Comparison of ENCODE assay signal across 8 cellular contexts in genomic region chr16:69338557-69339288, GRCh38. TPM values are rescaled to one million over a fixed set of nuclear protein-coding genes. Genes with fewer than 3 reads are reported as not detected.
DNase-seq lines count a peak whose midpoint lies in the region; ATAC-seq and TF ChIP-seq lines count a peak whose summit lies in the region.

No MANE protein-coding gene starts in this region.

- DNase-seq in GM12865 (ENCODE audit: low read depth), result no peak
- no peak for DNase-seq in T-helper 17 cell
- DNase-seq in cardiac septum (ENCODE audit: low spot score), result peak; percentile 74
- no peak for DNase-seq in sigmoid colon
- no peak for DNase-seq in cerebellar cortex (ENCODE audit: low spot score)
- DNase-seq in globus pallidus (ENCODE audit: low spot score), result no peak
- DNase-seq in GM10266 (ENCODE audit: extremely low spot score), result no peak

- WGBS in sigmoid colon, 2 donors, result 17 to 19% methylated on average over 46 of the region's 46 CpGs

- peak overlapping the region; percentile 84 for H3K4me3 ChIP-seq in GM12865 (ENCODE audit: low read depth, low read length)
- peak overlapping the region; percentile 80 to 98 (median 88) for H3K4me3 ChIP-seq in sigmoid colon

- peaks cover 8% of the 10 kb centered on the region for H3K36me3 Mint-ChIP-seq in T-helper 17 cell (ENCODE audit: low read depth)

- H3K9me3 ChIP-seq in T-helper 17 cell (ENCODE audit: control insufficient read depth, low read length, poor library complexity, severe bottlenecking) (no peaks in the 10 kb centered on the region), sigmoid colon (no peaks in the 10 kb centered on the region)

- H3K27ac Mint-ChIP-seq in T-helper 17 cell, result peak overlapping the region; percentile 99

- H3K27me3 ChIP-seq in sigmoid colon, result no peaks in the 10 kb centered on the region

- TF ChIP-seq CTCF in GM12865 (IDR thresholded peaks at IDR 0.05; ENCODE audit: insufficient read depth, low read depth, low read length, missing control alignments) (no peak), sigmoid colon (IDR thresholded peaks at IDR 0.05) (no peak), GM10266 (IDR thresholded peaks at IDR 0.05; ENCODE audit: control insufficient read depth, insufficient read depth, low read depth, missing control alignments) (no peak)

- no peak for ATAC-seq in T-helper 17 cell
- no peak for ATAC-seq in GM21576 (IDR thresholded peaks at IDR 0.05; ENCODE audit: unreplicated experiment)

- TF ChIP-seq POLR2A in sigmoid colon (IDR thresholded peaks at IDR 0.05), result no peak

- peaks cover 44% of the 10 kb centered on the region for H3K4me1 Mint-ChIP-seq in T-helper 17 cell

- peak overlapping the region; percentile 90 to 95 (median 93) for H3K27ac ChIP-seq in sigmoid colon

- H3K27me3 Mint-ChIP-seq in T-helper 17 cell, result no peaks in the 10 kb centered on the region

- peaks cover 0 to 31% (median 29%) of the 10 kb centered on the region in 4 donors for H3K4me1 ChIP-seq in sigmoid colon

- peak overlapping the region; percentile 100 for H3K4me3 Mint-ChIP-seq in T-helper 17 cell

- H3K36me3 ChIP-seq in sigmoid colon, result peaks cover 11 to 61% (median 30%) of the 10 kb centered on the region in 4 donors

- intact Hi-C loops in cardiac septum (cut with DNase I), result loop anchor here (1.0 to 5.0 kb wide), 3 partner anchors 8 to 49 kb away; partner anchors contain the start of genes PDF, TERF2 and VPS4A
- intact Hi-C loops in sigmoid colon (cut with DNase I), result loop anchor here (2.0 kb wide), 1 partner anchor 28 kb away; the partner anchor contains the start of gene VPS4A

- no peak for TF ChIP-seq EP300 in sigmoid colon (IDR thresholded peaks at IDR 0.05)

RNA-seq across cellular contexts. Expression of gene COG8, which starts 0.6 kb away (rescaled TPM):
- total RNA-seq in T-helper 17 cell (10 to 100 TPM; 21.7 to 22.8 TPM), cardiac septum (21.6 TPM), sigmoid colon (10 to 100 TPM; 32.2 to 57.6 (median 42.5) TPM)
- 10 to 100 TPM in 2 of 3 donors, 1 to 10 TPM in 1; 9.6 to 26.2 (median 14.8) TPM for polyA plus RNA-seq in sigmoid colon

RNA-seq across cellular contexts. Expression of gene NIP7, which starts 0.8 kb away (rescaled TPM):
- total RNA-seq in T-helper 17 cell (10 to 100 TPM; 28.5 to 29.7 TPM), cardiac septum (10.6 TPM), sigmoid colon (10 to 100 TPM in 2 of 4 donors, 1 to 10 TPM in 2; 6.9 to 11.4 (median 9.1) TPM)
- polyA plus RNA-seq in sigmoid colon, result 10 to 100 TPM; 16.5 to 23.8 (median 18.6) TPM

RNA-seq across cellular contexts. Expression of gene PDF, which starts 8.3 kb away (rescaled TPM):
- 1 to 10 TPM; 4.1 to 4.3 TPM for total RNA-seq in T-helper 17 cell
- 5.7 TPM for total RNA-seq in cardiac septum
- 10 to 100 TPM in 2 of 4 donors, 1 to 10 TPM in 2; 8.6 to 18.6 (median 10.5) TPM for total RNA-seq in sigmoid colon
- polyA plus RNA-seq in sigmoid colon, result 10 to 100 TPM in 1 of 3 donors, 1 to 10 TPM in 1, not detected in 1; 6.5 to 14.7 TPM

RNA-seq across cellular contexts. Expression of gene TMED6, which starts 12.9 kb away (rescaled TPM):
- total RNA-seq in T-helper 17 cell (under 1 TPM in 1 of 2 donors, not detected in 1; 0.75 TPM), cardiac septum (0.38 TPM), sigmoid colon (not detected)
- polyA plus RNA-seq in sigmoid colon, result 1 to 10 TPM in 2 of 3 donors, not detected in 1; 4.2 to 4.6 TPM

RNA-seq across cellular contexts. Expression of gene VPS4A, which starts 27.6 kb away (rescaled TPM):
- total RNA-seq in T-helper 17 cell, result 10 to 100 TPM; 43.8 to 53.7 TPM
- total RNA-seq in cardiac septum, result 27.1 TPM
- 10 to 100 TPM; 31.7 to 39.3 (median 34.8) TPM for total RNA-seq in sigmoid colon
- 10 to 100 TPM; 25.8 to 31.7 (median 29.3) TPM for polyA plus RNA-seq in sigmoid colon
